Comparison of ENCODE assay signal across 13 cellular contexts in the genomic region with DNA sequence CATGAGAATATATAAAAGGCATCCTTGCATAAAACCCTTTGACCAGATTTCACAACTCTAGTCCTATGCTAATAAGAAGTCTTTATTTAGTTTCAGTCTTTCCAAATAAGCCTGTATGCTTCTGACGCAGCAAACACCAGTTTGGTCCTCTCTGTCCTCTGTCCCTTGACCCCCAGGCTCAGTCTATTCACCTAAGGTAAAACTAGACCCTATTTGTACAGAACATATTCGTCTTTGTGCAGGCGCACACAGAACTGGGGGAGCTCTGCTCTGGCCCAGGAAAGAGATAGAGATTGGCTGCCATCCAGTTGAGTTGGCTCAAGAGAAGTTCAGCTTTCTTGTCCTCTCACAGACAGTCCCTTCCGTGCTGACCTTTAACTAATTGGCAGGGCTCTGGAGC. TPM values are rescaled to one million over a fixed set of nuclear protein-coding genes. Genes with fewer than 3 reads are reported as not detected.
A peak's percentile ranks its signal among the peaks of the same experiment; 100 is the strongest.
DNase-seq lines count a peak whose midpoint lies in the region; ATAC-seq, FAIRE-seq and TF ChIP-seq lines count a peak whose summit lies in the region.
"Had no signal": no experiment of that assay in that cellular context is flagged by ENCODE, and none has a peak within 500 bp of the region (broad histone marks: within the 10 kb centered on the region; RNA-seq: fewer than 3 reads in every experiment).

No MANE protein-coding gene starts in this region.

- H3K9ac ChIP-seq in H1 (replicated peaks in 1 of 4; ENCODE audit: extremely low read depth in 1 of 4, low read depth in 3 of 4, low read length in 3 of 4), result no peak overlapping the region
- H3K9ac ChIP-seq in mesenchymal stem cell (ENCODE audit: low read length), result peak overlapping the region; percentile 73
- H3K9ac ChIP-seq in GM23248, result no peak overlapping the region

- no peak overlapping the region for H2AFZ ChIP-seq in H1 (ENCODE audit: low read length)
- H2AFZ ChIP-seq in mesenchymal stem cell (ENCODE audit: low read depth, low read length), result no peak overlapping the region
- no peak overlapping the region for H2AFZ ChIP-seq in GM23248

- no peaks in the 10 kb centered on the region for H3K23me2 ChIP-seq in H1 (ENCODE audit: low read depth, low read length)

- 55% methylated on average over 4 of the region's 4 CpGs; no CpG with 5 or more reads in 1 of the 2 experiments for WGBS in H1 (ENCODE audit: extremely low coverage in 1 of 2, insufficient coverage in 1 of 2, insufficient read length in 1 of 2, insufficient replicate concordance in 2 of 2, low coverage in 1 of 2, low lambda C conversion rate in 2 of 2, missing lambda C conversion rate in 1 of 2), 2 experiments
- 88% methylated on average over 3 of the region's 4 CpGs for WGBS in mesenchymal stem cell
- WGBS in GM23248 (ENCODE audit: low coverage in 1 of 2, low lambda C conversion rate in 2 of 2, missing lambda C conversion rate in 2 of 2), 2 experiments, result 28 to 40% methylated on average over 4 of the region's 4 CpGs

- no peaks in the 10 kb centered on the region; the same call in 1 of the 2 replicates for H3F3A ChIP-seq in GM23248 (ENCODE audit: insufficient read depth)

- H4K20me1 ChIP-seq in H1 (replicated peaks in 1 of 2; ENCODE audit: control insufficient read depth in 1 of 2, insufficient read depth in 2 of 2, low read length in 2 of 2) (no peaks in the 10 kb centered on the region), GM23248 (ENCODE audit: insufficient read depth) (no peaks in the 10 kb centered on the region)

- H3K79me1 ChIP-seq in H1 (ENCODE audit: low read depth, low read length), result no peaks in the 10 kb centered on the region
- no peaks in the 10 kb centered on the region for H3K79me1 ChIP-seq in mesenchymal stem cell (replicated peaks; ENCODE audit: low read length, poor library complexity, severe bottlenecking)

- H2BK15ac ChIP-seq in H1 (ENCODE audit: low read length) (peak overlapping the region; percentile 12; the same call in 1 of the 2 replicates), mesenchymal stem cell (ENCODE audit: low read depth, poor library complexity, severe bottlenecking) (no peak overlapping the region)

- H3K36me3 ChIP-seq in H1 (ENCODE audit: control insufficient read depth in 2 of 4, insufficient read depth in 4 of 4, low read length in 3 of 4), result no peaks in the 10 kb centered on the region
- no peaks in the 10 kb centered on the region for H3K36me3 ChIP-seq in mesenchymal stem cell (ENCODE audit: control insufficient read depth in 1 of 2, insufficient read depth in 2 of 2, low read depth in 1 of 2, low read length in 2 of 2)
- H3K36me3 ChIP-seq in GM23248 (ENCODE audit: low read depth), result no peaks in the 10 kb centered on the region

- POLR2A ChIA-PET in H1 (lab: Charles Lee; ENCODE audit: partially characterized antibody), result no interaction called here

- H3K4me1 ChIP-seq in H1 (replicated peaks in 1 of 4; ENCODE audit: control insufficient read depth in 3 of 4, insufficient read depth in 4 of 4, low read length in 3 of 4), result peaks cover 2 to 7% (median 6%) of the 10 kb centered on the region in 4 experiments
- H3K4me1 ChIP-seq in mesenchymal stem cell (ENCODE audit: control insufficient read depth, insufficient read depth, low read depth, low read length), result peaks cover 4% of the 10 kb centered on the region
- no peaks in the 10 kb centered on the region for H3K4me1 ChIP-seq in GM23248 (ENCODE audit: insufficient read depth)

- no peak overlapping the region for H2BK5ac ChIP-seq in H1 (ENCODE audit: low read depth, low read length)
- no peak overlapping the region for H2BK5ac ChIP-seq in mesenchymal stem cell (ENCODE audit: low read depth, low read length, poor library complexity, severe bottlenecking)

- peak overlapping the region; percentile 54 to 77 for H3K27ac Mint-ChIP-seq in natural killer cell treated with Interleukin-12 subunit alpha and Interleukin-12 subunit beta and Interleukin-15 and Interleukin-18, amount 100 ng/mL, for 72 hours
- peak overlapping the region in 1 of 2 donors; percentile 22 for H3K27ac Mint-ChIP-seq in natural killer cell
- H3K27ac Mint-ChIP-seq: activated naive CD8-positive, alpha-beta T cell treated with anti-CD3 and anti-CD28 coated beads, Interleukin-2, amount 10 ng/mL, durations not matched to agents 7 days and 5 days; progenitor cell of endocrine pancreas had no signal

- intact Hi-C loops in natural killer cell (cut with micrococcal nuclease), result no loop called here

- no peak overlapping the region for H3K27ac ChIP-seq in H1 (ENCODE audit: low read depth, low read length)
- no peak overlapping the region for H3K27ac ChIP-seq in mesenchymal stem cell (ENCODE audit: low read length, poor library complexity, severe bottlenecking)
- H3K27ac ChIP-seq in GM23248, result no peak overlapping the region
- H3K27ac ChIP-seq: epithelial cell of prostate had no signal

- H3K79me2 ChIP-seq in H1 (ENCODE audit: control insufficient read depth in 1 of 2, insufficient read depth in 2 of 2, low read length in 2 of 2), result no peaks in the 10 kb centered on the region
- no peaks in the 10 kb centered on the region for H3K79me2 ChIP-seq in GM23248 (ENCODE audit: insufficient read depth)

- DNase-seq in natural killer cell treated with Interleukin-12 subunit alpha and Interleukin-12 subunit beta and Interleukin-15 and Interleukin-18, amount 100 ng/mL, for 72 hours (ENCODE audit: low spot score), result no peak
- DNase-seq in natural killer cell (no peak), H1 (ENCODE audit: low read depth in 1 of 2, low spot score in 2 of 2) (no peak), mesenchymal stem cell (no peak), GM23248 (no peak)
- DNase-seq: activated naive CD8-positive, alpha-beta T cell treated with anti-CD3 and anti-CD28 coated beads, Interleukin-2, amount 10 ng/mL, durations not matched to agents 7 days and 5 days; GDM1; kidney had no signal

- H3K18ac ChIP-seq in H1 (ENCODE audit: extremely low read depth, low read length) (peak overlapping the region; percentile 74; the same call in 1 of the 2 replicates), mesenchymal stem cell (ENCODE audit: low read depth in 1 of 2, low read length in 2 of 2) (no peak overlapping the region)

- H4K5ac ChIP-seq in H1 (ENCODE audit: insufficient read length, low read depth, low read length), result no peak overlapping the region

- no peak for TF ChIP-seq EP300 in H1 (IDR thresholded peaks at IDR 0.05; ENCODE audit: borderline replicate concordance in 1 of 2, low read depth in 2 of 2, low read length in 2 of 2)

- no peak overlapping the region for H4K8ac ChIP-seq in H1 (ENCODE audit: extremely low read depth, insufficient read depth, low read length)
- H4K8ac ChIP-seq in mesenchymal stem cell (ENCODE audit: low read length), result peak overlapping the region; percentile 47

- H3K9me3 ChIP-seq in H1 (ENCODE audit: insufficient read depth in 2 of 2, low read depth in 1 of 2, low read length in 1 of 2), result no peaks in the 10 kb centered on the region
- no peaks in the 10 kb centered on the region for H3K9me3 ChIP-seq in mesenchymal stem cell (ENCODE audit: control insufficient read depth, low read length)
- no peaks in the 10 kb centered on the region for H3K9me3 ChIP-seq in GM23248 (ENCODE audit: low read depth)

- H3K23ac ChIP-seq in H1 (ENCODE audit: insufficient read length), result no peak overlapping the region
- peak overlapping the region in 1 of 2 experiments; percentile 35 for H3K23ac ChIP-seq in mesenchymal stem cell (ENCODE audit: low read length in 2 of 2)

- H3K27me3 Mint-ChIP-seq in natural killer cell treated with Interleukin-12 subunit alpha and Interleukin-12 subunit beta and Interleukin-15 and Interleukin-18, amount 100 ng/mL, for 72 hours, result no peaks in the 10 kb centered on the region
- no peaks in the 10 kb centered on the region for H3K27me3 Mint-ChIP-seq in natural killer cell (ENCODE audit: low read depth in 2 of 2)
- H3K27me3 Mint-ChIP-seq: activated naive CD8-positive, alpha-beta T cell treated with anti-CD3 and anti-CD28 coated beads, Interleukin-2, amount 10 ng/mL, durations not matched to agents 7 days and 5 days; progenitor cell of endocrine pancreas had no signal

- H3K4ac ChIP-seq in H1 (replicated peaks; ENCODE audit: insufficient read length, low read depth, low read length) (no peak overlapping the region), mesenchymal stem cell (ENCODE audit: low read depth in 1 of 2, low read length in 2 of 2) (no peak overlapping the region)

- no peak overlapping the region for H3K56ac ChIP-seq in H1 (replicated peaks; ENCODE audit: insufficient read length, low read depth, low read length)

- no peak overlapping the region for H2BK20ac ChIP-seq in H1 (ENCODE audit: low read length)

- CTCF ChIA-PET in H1 (lab: Charles Lee; ENCODE audit: partially characterized antibody), result interaction anchor here (0.6 to 3.6 kb wide), 5 partner anchors 9 to 367 kb away, joined by 3 to 21 read pairs (median 4); no protein-coding TSS in a partner anchor

- H2AK5ac ChIP-seq in H1 (ENCODE audit: low read depth, low read length) (no peak overlapping the region), mesenchymal stem cell (ENCODE audit: low read length, severe bottlenecking) (peak overlapping the region; percentile 66)

- no peak for ATAC-seq in natural killer cell treated with Interleukin-12 subunit alpha and Interleukin-12 subunit beta and Interleukin-15 and Interleukin-18, amount 100 ng/mL, for 72 hours
- ATAC-seq in natural killer cell (no peak), HG03460 (IDR thresholded peaks at IDR 0.05; ENCODE audit: unreplicated experiment) (no peak), GM18502 (IDR thresholded peaks at IDR 0.05; ENCODE audit: poor library complexity, unreplicated experiment) (no peak), GM19467 (IDR thresholded peaks at IDR 0.05; ENCODE audit: unreplicated experiment) (no peak)

- TF ChIP-seq POLR2A in H1 (IDR thresholded peaks at IDR 0.05; ENCODE audit: control extremely low read depth in 1 of 2, low read depth in 2 of 2, low read length in 2 of 2), result no peak

- H3K9me3 Mint-ChIP-seq in natural killer cell treated with Interleukin-12 subunit alpha and Interleukin-12 subunit beta and Interleukin-15 and Interleukin-18, amount 100 ng/mL, for 72 hours, result peaks cover 3% of the 10 kb centered on the region
- H3K9me3 Mint-ChIP-seq in natural killer cell, result no peaks in the 10 kb centered on the region

- no peaks in the 10 kb centered on the region for H3K36me3 Mint-ChIP-seq in natural killer cell treated with Interleukin-12 subunit alpha and Interleukin-12 subunit beta and Interleukin-15 and Interleukin-18, amount 100 ng/mL, for 72 hours
- no peaks in the 10 kb centered on the region for H3K36me3 Mint-ChIP-seq in natural killer cell

- H3K27me3 ChIP-seq in H1 (replicated peaks in 1 of 4; ENCODE audit: control insufficient read depth in 3 of 4, extremely low read depth in 1 of 4, insufficient read depth in 3 of 4, low read length in 3 of 4) (no peaks in the 10 kb centered on the region; a peak in 2 of 7 replicates), mesenchymal stem cell (ENCODE audit: control insufficient read depth in 1 of 2, insufficient read depth in 1 of 2, low read length in 2 of 2) (no peaks in the 10 kb centered on the region), GM23248 (replicated peaks; ENCODE audit: insufficient read depth) (no peaks in the 10 kb centered on the region)

- TF ChIP-seq CTCF in natural killer cell (IDR thresholded peaks at IDR 0.05) (no peak), H1 (IDR thresholded peaks at IDR 0.05; ENCODE audit: control extremely low read depth in 1 of 3, insufficient read depth in 1 of 3, low read depth in 1 of 3, low read length in 3 of 3) (no peak)

- H3K4me2 ChIP-seq in H1 (ENCODE audit: insufficient read depth in 1 of 2, low read depth in 2 of 2, low read length in 2 of 2) (peak overlapping the region; percentile 13 to 28; a peak in 1 of 4 replicates), mesenchymal stem cell (ENCODE audit: low read length, poor library complexity, severe bottlenecking) (no peak overlapping the region), GM23248 (ENCODE audit: unreplicated experiment) (no peak overlapping the region)

- TF ChIP-seq RAD21 in H1 (IDR thresholded peaks at IDR 0.05 in 1 of 2, conservative IDR thresholded peaks at IDR 0.05 in 1 of 2; ENCODE audit: low read depth in 2 of 2, low read length in 2 of 2), result no peak

- no peak for FAIRE-seq in H1 (lab: Jason Lieb, UNC)
- FAIRE-seq: kidney had no signal

- H2BK120ac ChIP-seq in H1 (replicated peaks; ENCODE audit: low read depth, low read length) (no peak overlapping the region), mesenchymal stem cell (ENCODE audit: low read depth, low read length) (no peak overlapping the region)

- no peak overlapping the region for H2BK12ac ChIP-seq in H1 (ENCODE audit: low read depth, low read length)
- no peak overlapping the region for H2BK12ac ChIP-seq in mesenchymal stem cell (ENCODE audit: low read length in 2 of 2)

- H3K4me1 Mint-ChIP-seq in natural killer cell treated with Interleukin-12 subunit alpha and Interleukin-12 subunit beta and Interleukin-15 and Interleukin-18, amount 100 ng/mL, for 72 hours (ENCODE audit: low read depth in 2 of 2), result peaks cover 36 to 40% of the 10 kb centered on the region in 2 donors
- H3K4me1 Mint-ChIP-seq in natural killer cell, result peaks cover 0 to 9% of the 10 kb centered on the region in 2 donors

- H4K91ac ChIP-seq in H1 (replicated peaks; ENCODE audit: insufficient read length, low read length) (no peak overlapping the region), mesenchymal stem cell (ENCODE audit: low read length) (no peak overlapping the region)

- in situ Hi-C loops in GM23248 (cut with MboI), result loop anchor here (25.0 kb wide), 1 partner anchor 371 kb away; no protein-coding TSS in a partner anchor

- H3K4me3 ChIP-seq in H1 (ENCODE audit: extremely low read depth in 1 of 4, insufficient read depth in 2 of 4, low read depth in 3 of 4, low read length in 4 of 4) (no peak overlapping the region), mesenchymal stem cell (ENCODE audit: insufficient read depth in 1 of 2, low read depth in 1 of 2, low read length in 2 of 2) (peak overlapping the region in 1 of 2 experiments; percentile 60), GM23248 (no peak overlapping the region)

- H3K4me3 Mint-ChIP-seq in natural killer cell treated with Interleukin-12 subunit alpha and Interleukin-12 subunit beta and Interleukin-15 and Interleukin-18, amount 100 ng/mL, for 72 hours, result no peak overlapping the region
- no peak overlapping the region for H3K4me3 Mint-ChIP-seq in natural killer cell
- H3K4me3 Mint-ChIP-seq: activated naive CD8-positive, alpha-beta T cell treated with anti-CD3 and anti-CD28 coated beads, Interleukin-2, amount 10 ng/mL, durations not matched to agents 7 days and 5 days had no signal

- no peak overlapping the region for H3K14ac ChIP-seq in H1 (ENCODE audit: insufficient read length)
- H3K14ac ChIP-seq in mesenchymal stem cell (ENCODE audit: low read length in 2 of 2), result no peak overlapping the region

- H3K9me2 ChIP-seq in GM23248 (ENCODE audit: insufficient read depth), result no peaks in the 10 kb centered on the region

RNA-seq across cellular contexts. Expression of a gene that starts 21.0 kb away (rescaled TPM):
- total RNA-seq in natural killer cell treated with Interleukin-12 subunit alpha and Interleukin-12 subunit beta and Interleukin-15 and Interleukin-18, amount 100 ng/mL, for 72 hours, result 100 to 1,000 TPM; 219 to 259 TPM
- 100 to 1,000 TPM; 143 to 176 (median 155) TPM for total RNA-seq in natural killer cell
- total RNA-seq in H1 (2021; fragmentation: NEBNext Ultra II Directional; extraction: Animal tissue kit (Norgen Biotek cat#: 25700)), result 148 and 150 TPM in 2 replicates
- 91.4 and 159 TPM in 2 replicates for polyA plus RNA-seq in H1 (2011; rRNA removed)
- polyA plus RNA-seq in H1 (2011; cell fraction: cytosol; rRNA removed), result 126 TPM
- 58.7 TPM for polyA plus RNA-seq in H1 (2011; cell fraction: nucleus; rRNA removed)
- 106 to 144 TPM (median 116 TPM) in 4 replicates for polyA plus RNA-seq in H1 (2012, experiment 1 of 2)
- 47.0 TPM for polyA plus RNA-seq in H1 (2012, experiment 2 of 2)
- 185 TPM for polyA plus RNA-seq in H1 (2013, experiment 1 of 2)
- polyA plus RNA-seq in H1 (2013, experiment 2 of 2), result 173 TPM
- 74.2 and 89.5 TPM in 2 replicates for polyA minus RNA-seq in H1 (2011; rRNA and poly(A)+ RNA removed)
- 50.2 TPM for polyA minus RNA-seq in H1 (2011; cell fraction: cytosol; rRNA and poly(A)+ RNA removed)
- polyA minus RNA-seq in H1 (2011; cell fraction: nucleus; rRNA and poly(A)+ RNA removed), result 56.7 TPM
- 239 TPM for polyA plus RNA-seq in mesenchymal stem cell (2013, experiment 1 of 2)
- polyA plus RNA-seq in mesenchymal stem cell (2013, experiment 2 of 2), result 247 TPM
- 159 and 175 TPM in 2 replicates for total RNA-seq in GM23248 (2014; rRNA removed; shearing (Covaris generic))
- polyA plus RNA-seq in GM23248 (2016; fragmentation: Nextera tagmentation; extraction: Ambion mirVana), result 285 and 303 TPM in 2 replicates

RNA-seq across cellular contexts. Expression of a gene that starts 41.6 kb away (rescaled TPM):
- 100 to 1,000 TPM in 1 of 2 donors, 10 to 100 TPM in 1; 88.4 to 107 TPM for total RNA-seq in natural killer cell treated with Interleukin-12 subunit alpha and Interleukin-12 subunit beta and Interleukin-15 and Interleukin-18, amount 100 ng/mL, for 72 hours
- total RNA-seq in natural killer cell, result 10 to 100 TPM; 77.1 to 83.8 (median 80.4) TPM
- total RNA-seq in H1 (2021; fragmentation: NEBNext Ultra II Directional; extraction: Animal tissue kit (Norgen Biotek cat#: 25700)), result 71.0 and 72.1 TPM in 2 replicates
- 17.0 and 28.7 TPM in 2 replicates for polyA plus RNA-seq in H1 (2011; rRNA removed)
- 36.8 TPM for polyA plus RNA-seq in H1 (2011; cell fraction: cytosol; rRNA removed)
- 25.9 TPM for polyA plus RNA-seq in H1 (2011; cell fraction: nucleus; rRNA removed)
- polyA plus RNA-seq in H1 (2012, experiment 1 of 2), result 49.6 to 65.1 TPM (median 55.2 TPM) in 4 replicates
- polyA plus RNA-seq in H1 (2012, experiment 2 of 2), result 4.7 TPM
- 45.9 TPM for polyA plus RNA-seq in H1 (2013, experiment 1 of 2)
- polyA plus RNA-seq in H1 (2013, experiment 2 of 2), result 44.6 TPM
- polyA minus RNA-seq in H1 (2011; rRNA and poly(A)+ RNA removed), result 50.8 and 74.8 TPM in 2 replicates
- polyA minus RNA-seq in H1 (2011; cell fraction: cytosol; rRNA and poly(A)+ RNA removed), result 59.4 TPM
- 43.4 TPM for polyA minus RNA-seq in H1 (2011; cell fraction: nucleus; rRNA and poly(A)+ RNA removed)
- polyA plus RNA-seq in mesenchymal stem cell (2013, experiment 1 of 2), result 124 TPM
- 130 TPM for polyA plus RNA-seq in mesenchymal stem cell (2013, experiment 2 of 2)
- total RNA-seq in GM23248 (2014; rRNA removed; shearing (Covaris generic)), result 302 and 366 TPM in 2 replicates
- polyA plus RNA-seq in GM23248 (2016; fragmentation: Nextera tagmentation; extraction: Ambion mirVana), result 192 and 199 TPM in 2 replicates

Comparison
In these comparisons a context has a peak if more than half of its experiments do, and no peak if none do; other contexts are left out.
1. H3K4me2 ChIP-seq: peak in H1 (2 of 2); none in mesenchymal stem cell (single experiment) and GM23248 (single experiment).